17 cellular contexts compared by ENCODE assay signal in genomic region chr20:32179515-32179914, GRCh38.
"Had no signal": no experiment of that assay in that cellular context is flagged by ENCODE, and none has a peak within 500 bp of the region (broad histone marks: within the 10 kb centered on the region; RNA-seq: fewer than 3 reads in every experiment).

No MANE protein-coding gene starts in this region.

- H3K36me3 ChIP-seq: esophagus squamous epithelium, gastroesophageal sphincter, ovary, right atrium auricular region had no signal

- H3K4me1 Mint-ChIP-seq: neural crest cell had no signal

- H3K36me3 Mint-ChIP-seq: naive thymus-derived CD8-positive, alpha-beta T cell had no signal

- H3K9me3 Mint-ChIP-seq: dendritic cell treated with granulocyte-macrophage colony-stimulating factor and Interleukin-4, amounts not matched to agents 40 ng/mL and 50 ng/mL, for 4 days; effector memory CD8-positive, alpha-beta T cell; naive thymus-derived CD8-positive, alpha-beta T cell had no signal

- H3K4me3 Mint-ChIP-seq: dendritic cell treated with granulocyte-macrophage colony-stimulating factor and Interleukin-4, amounts not matched to agents 40 ng/mL and 50 ng/mL, for 4 days; effector memory CD8-positive, alpha-beta T cell; naive thymus-derived CD8-positive, alpha-beta T cell; neural crest cell had no signal

- H3K4me3 ChIP-seq: esophagus squamous epithelium, gastroesophageal sphincter, mucosa of descending colon, ovary, right atrium auricular region had no signal

- H3K9me3 ChIP-seq: esophagus squamous epithelium, gastroesophageal sphincter, mucosa of descending colon, ovary, right atrium auricular region had no signal

- DNase-seq: effector memory CD8-positive, alpha-beta T cell; esophagus squamous epithelium; foreskin fibroblast; mammary epithelial cell; mucosa of descending colon; naive thymus-derived CD8-positive, alpha-beta T cell; small intestine; stimulated activated CD4-positive, alpha-beta T cell treated with anti-CD3 and anti-CD28 coated beads, Interleukin-12 subunit alpha, Interleukin-12 subunit beta, amount 100 ng/mL, for 4 hours; stimulated activated naive CD4-positive, alpha-beta T cell treated with Interleukin-2 at 50 U/mL for 16 hours; trophoblast cell had no signal

- H3K27ac Mint-ChIP-seq: dendritic cell treated with granulocyte-macrophage colony-stimulating factor and Interleukin-4, amounts not matched to agents 40 ng/mL and 50 ng/mL, for 4 days; effector memory CD8-positive, alpha-beta T cell had no signal

- H3K27ac ChIP-seq: epithelial cell of prostate, esophagus squamous epithelium, gastroesophageal sphincter, ovary, right atrium auricular region had no signal

- H3K4me1 ChIP-seq: gastroesophageal sphincter, right atrium auricular region had no signal

- ATAC-seq: effector memory CD8-positive, alpha-beta T cell; gastroesophageal sphincter; left lobe of liver; mucosa of descending colon; naive thymus-derived CD8-positive, alpha-beta T cell had no signal

- H3K27me3 ChIP-seq: esophagus squamous epithelium, gastroesophageal sphincter, ovary, right atrium auricular region had no signal
